In the genomic region with DNA sequence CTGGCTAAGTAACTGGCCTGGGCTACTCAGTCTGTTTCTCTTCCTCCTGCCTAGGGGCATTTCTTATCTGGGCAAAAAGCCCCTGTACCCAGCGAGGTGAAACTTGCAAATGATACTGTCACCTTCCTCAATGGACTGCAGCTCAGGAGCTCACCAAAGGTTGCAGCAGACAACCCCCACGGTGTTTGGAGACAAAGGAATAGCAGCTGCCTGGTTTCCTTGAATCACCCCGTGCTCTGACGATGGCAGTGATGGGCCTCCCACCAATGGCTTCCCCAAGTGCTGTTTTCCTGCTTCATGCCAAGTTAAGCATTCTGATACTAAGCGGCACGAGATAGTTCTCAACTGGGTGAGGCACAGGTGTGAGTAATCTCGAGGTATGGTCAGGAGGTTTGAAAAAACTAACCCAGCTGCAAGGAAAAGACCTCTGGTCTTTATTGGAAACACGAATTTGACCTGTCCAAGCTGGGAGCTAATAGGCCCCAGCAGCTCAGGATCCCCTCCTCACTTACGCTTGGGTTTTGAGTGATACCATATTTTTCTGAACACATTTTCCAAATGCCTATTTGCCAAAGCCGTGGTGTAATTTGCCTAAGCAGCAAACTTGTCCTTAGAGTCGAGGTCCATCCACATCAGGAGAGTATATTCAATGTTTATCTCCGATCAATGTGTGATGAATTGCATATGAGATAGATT, we compare ENCODE assay signal across 9 cellular contexts.
DNase-seq lines count a peak whose midpoint lies in the region; ATAC-seq and TF ChIP-seq lines count a peak whose summit lies in the region.
"Had no signal": no experiment of that assay in that cellular context is flagged by ENCODE, and none has a peak within 500 bp of the region (broad histone marks: within the 10 kb centered on the region; RNA-seq: fewer than 3 reads in every experiment).

No MANE protein-coding gene starts in this region.

- no peak overlapping the region for H3K4me2 ChIP-seq in mesenchymal stem cell (ENCODE audit: low read length, poor library complexity, severe bottlenecking)

- peak overlapping the region; percentile 94 for H3K9ac ChIP-seq in mesenchymal stem cell (ENCODE audit: low read length)

- H4K8ac ChIP-seq in mesenchymal stem cell (ENCODE audit: low read length), result peak overlapping the region; percentile 88

- TF ChIP-seq CTCF in gastrocnemius medialis (IDR thresholded peaks at IDR 0.05 in 4 of 5, conservative IDR thresholded peaks at IDR 0.05 in 1 of 5), result no peak

- peak overlapping the region; percentile 75 for H2BK5ac ChIP-seq in mesenchymal stem cell (ENCODE audit: low read depth, low read length, poor library complexity, severe bottlenecking)

- WGBS in mesenchymal stem cell, result 71% methylated on average over 12 of the region's 12 CpGs

- peak overlapping the region; percentile 78 to 79 for H2BK12ac ChIP-seq in mesenchymal stem cell (ENCODE audit: low read length in 2 of 2)

- no peaks in the 10 kb centered on the region for H3K9me3 ChIP-seq in SJCRH30 (replicated peaks)
- no peaks in the 10 kb centered on the region for H3K9me3 ChIP-seq in mesenchymal stem cell (ENCODE audit: control insufficient read depth, low read length)
- H3K9me3 ChIP-seq in gastrocnemius medialis, result no peaks in the 10 kb centered on the region

- H4K91ac ChIP-seq in mesenchymal stem cell (ENCODE audit: low read length), result peak overlapping the region; percentile 74

- H3K4me1 ChIP-seq in SJCRH30 (peaks cover 32% of the 10 kb centered on the region), mesenchymal stem cell (ENCODE audit: control insufficient read depth, insufficient read depth, low read depth, low read length) (peaks cover 6% of the 10 kb centered on the region), gastrocnemius medialis (peaks cover 20% of the 10 kb centered on the region in 2 donors)

- ATAC-seq in HG02588 (IDR thresholded peaks at IDR 0.05; ENCODE audit: unreplicated experiment), result peak; percentile 57
- no peak for ATAC-seq in HG02852 (IDR thresholded peaks at IDR 0.05; ENCODE audit: unreplicated experiment)
- no peak for ATAC-seq in gastrocnemius medialis

- H3K36me3 ChIP-seq in SJCRH30 (no peaks in the 10 kb centered on the region), mesenchymal stem cell (ENCODE audit: control insufficient read depth in 1 of 2, insufficient read depth in 2 of 2, low read depth in 1 of 2, low read length in 2 of 2) (no peaks in the 10 kb centered on the region), gastrocnemius medialis (no peaks in the 10 kb centered on the region)

- TF ChIP-seq POLR2A in gastrocnemius medialis (IDR thresholded peaks at IDR 0.05), result no peak

- no peak overlapping the region for H2BK120ac ChIP-seq in mesenchymal stem cell (ENCODE audit: low read depth, low read length)

- no peaks in the 10 kb centered on the region for H3K79me1 ChIP-seq in mesenchymal stem cell (replicated peaks; ENCODE audit: low read length, poor library complexity, severe bottlenecking)

- no peak overlapping the region for H2BK15ac ChIP-seq in mesenchymal stem cell (ENCODE audit: low read depth, poor library complexity, severe bottlenecking)

- intact Hi-C loops in gastrocnemius medialis (cut with DNase I; ENCODE audit: low total_unique reads), result no loop called here

- in situ Hi-C loops in gastrocnemius medialis (cut with MboI; ENCODE audit: low sequenced_read_pairs in 4 of 4), result loop anchor here in 3 of 4 donors (5.0 to 10.0 kb wide), 3 partner anchors 123 to 367 kb away; no protein-coding TSS in a partner anchor

- H3K4me3 ChIP-seq in SJCRH30 (no peak overlapping the region), mesenchymal stem cell (ENCODE audit: insufficient read depth in 1 of 2, low read depth in 1 of 2, low read length in 2 of 2) (no peak overlapping the region), gastrocnemius medialis (no peak overlapping the region)

- H3K18ac ChIP-seq in mesenchymal stem cell (ENCODE audit: low read depth in 1 of 2, low read length in 2 of 2), result peak overlapping the region in 1 of 2 experiments; percentile 34

- peak; percentile 47 for DNase-seq in Daoy (ENCODE audit: low read depth)
- DNase-seq in SJCRH30, result peak; percentile 33 to 57
- DNase-seq in mesenchymal stem cell, result no peak
- no peak for DNase-seq in HuH-7.5 (ENCODE audit: low spot score)
- DNase-seq in gastrocnemius medialis, result no peak
- no peak for DNase-seq in NCI-H82 (lab: John Stamatoyannopoulos, UW)
- DNase-seq: head of caudate nucleus had no signal

- H3K14ac ChIP-seq in mesenchymal stem cell (ENCODE audit: low read length in 2 of 2), result no peak overlapping the region

- no peaks in the 10 kb centered on the region for H3K27me3 ChIP-seq in SJCRH30
- no peaks in the 10 kb centered on the region for H3K27me3 ChIP-seq in mesenchymal stem cell (ENCODE audit: control insufficient read depth in 1 of 2, insufficient read depth in 1 of 2, low read length in 2 of 2)
- H3K27me3 ChIP-seq in gastrocnemius medialis, result no peaks in the 10 kb centered on the region

- no peak overlapping the region for H2AFZ ChIP-seq in mesenchymal stem cell (ENCODE audit: low read depth, low read length)

- no peak overlapping the region for H3K23ac ChIP-seq in mesenchymal stem cell (ENCODE audit: low read length in 2 of 2)

- no peak overlapping the region for H3K27ac ChIP-seq in SJCRH30
- no peak overlapping the region for H3K27ac ChIP-seq in mesenchymal stem cell (ENCODE audit: low read length, poor library complexity, severe bottlenecking)
- no peak overlapping the region for H3K27ac ChIP-seq in gastrocnemius medialis

- H2AK5ac ChIP-seq in mesenchymal stem cell (ENCODE audit: low read length, severe bottlenecking), result no peak overlapping the region

- peak overlapping the region; percentile 7 to 13 for H3K4ac ChIP-seq in mesenchymal stem cell (ENCODE audit: low read depth in 1 of 2, low read length in 2 of 2)

Comparison
In these comparisons a context has a peak if more than half of its experiments do, and no peak if none do; other contexts are left out.
1. DNase-seq: peak in Daoy (single experiment) and SJCRH30 (2 of 2); none in mesenchymal stem cell (single experiment), HuH-7.5 (single experiment), gastrocnemius medialis (0 of 2) and NCI-H82 (single experiment).